ENCODE assay signal across 15 cellular contexts in genomic region chr21:45209046-45209445, GRCh38.
A peak's percentile ranks its signal among the peaks of the same experiment; 100 is the strongest.
DNase-seq lines count a peak whose midpoint lies in the region; ATAC-seq, FAIRE-seq and TF ChIP-seq lines count a peak whose summit lies in the region.
"Had no signal": no experiment of that assay in that cellular context is flagged by ENCODE, and none has a peak within 500 bp of the region (broad histone marks: within the 10 kb centered on the region; RNA-seq: fewer than 3 reads in every experiment).

No MANE protein-coding gene starts in this region.

- peak; percentile 4 for FAIRE-seq in endothelial cell of umbilical vein (lab: Jason Lieb, UNC)
- FAIRE-seq: H1 had no signal

- H2AFZ ChIP-seq in endothelial cell of umbilical vein (ENCODE audit: low read depth, low read length): no peak overlapping the region

- no peaks in the 10 kb centered on the region for H3K27me3 Mint-ChIP-seq in T-cell

- H3K36me3 ChIP-seq in SJSA1: peaks cover 8% of the 10 kb centered on the region
- peaks cover 0 to 14% of the 10 kb centered on the region in 2 experiments for H3K36me3 ChIP-seq in endothelial cell of umbilical vein (ENCODE audit: control insufficient read depth in 2 of 2, extremely low read depth in 1 of 2, insufficient read depth in 2 of 2, low read length in 2 of 2)
- peaks cover 37% of the 10 kb centered on the region for H3K36me3 ChIP-seq in right atrium auricular region
- H3K36me3 ChIP-seq: thyroid gland had no signal

- DNase-seq in GM04504 (ENCODE audit: low read depth) (peak; percentile 24), SJSA1 (ENCODE audit: low read depth in 1 of 2, low spot score in 2 of 2) (peak in 1 of 2 experiments; percentile 57), endothelial cell of umbilical vein (ENCODE audit: low read depth, low spot score) (no peak), T-cell (no peak), right atrium auricular region (ENCODE audit: low spot score) (no peak)
- no peak for DNase-seq in stimulated activated effector memory CD8-positive, alpha-beta T cell treated with anti-CD3 and anti-CD28 coated beads, Interleukin-12 subunit alpha, Interleukin-12 subunit beta, amount 100 ng/mL, for 72 hours (ENCODE audit: low spot score in 2 of 2)
- DNase-seq: heart left ventricle, NCI-H524 treated with DMSO at 0.1 percent for 48 hours, SHP77 treated with DMSO at 0.1 percent for 48 hours, thyroid gland had no signal

- no peak for TF ChIP-seq POLR2A in endothelial cell of umbilical vein (IDR thresholded peaks at IDR 0.05; ENCODE audit: low read depth, low read length)

- H3K9me3 ChIP-seq in SJSA1 (replicated peaks): no peaks in the 10 kb centered on the region
- H3K9me3 ChIP-seq in endothelial cell of umbilical vein (replicated peaks; ENCODE audit: control insufficient read depth, insufficient read depth, low read length): no peaks in the 10 kb centered on the region
- no peaks in the 10 kb centered on the region for H3K9me3 ChIP-seq in right atrium auricular region
- H3K9me3 ChIP-seq: thyroid gland had no signal

- H3K36me3 Mint-ChIP-seq in stimulated activated effector memory CD8-positive, alpha-beta T cell treated with anti-CD3 and anti-CD28 coated beads, Interleukin-12 subunit alpha, Interleukin-12 subunit beta, amount 100 ng/mL, for 72 hours: peaks cover 27% of the 10 kb centered on the region
- H3K36me3 Mint-ChIP-seq in T-cell: peaks cover 66% of the 10 kb centered on the region

- POLR2A ChIA-PET in endothelial cell of umbilical vein (lab: Charles Lee): no interaction called here
- POLR2A ChIA-PET in T-cell (lab: Charles Lee): no interaction called here

- dilution Hi-C loops in endothelial cell of umbilical vein (cut with MboI; ENCODE audit: extremely low pct_ligation_motif_present, low sequenced_read_pairs): no loop called here

- H4K20me1 ChIP-seq in endothelial cell of umbilical vein (replicated peaks; ENCODE audit: control insufficient read depth, extremely low read depth, insufficient read depth, low read length): no peaks in the 10 kb centered on the region

- H3K27ac Mint-ChIP-seq in stimulated activated effector memory CD8-positive, alpha-beta T cell treated with anti-CD3 and anti-CD28 coated beads, Interleukin-12 subunit alpha, Interleukin-12 subunit beta, amount 100 ng/mL, for 72 hours: peak overlapping the region; percentile 18
- H3K27ac Mint-ChIP-seq in T-cell: no peak overlapping the region
- H3K27ac Mint-ChIP-seq: nephron had no signal

- H3K4me1 Mint-ChIP-seq in stimulated activated effector memory CD8-positive, alpha-beta T cell treated with anti-CD3 and anti-CD28 coated beads, Interleukin-12 subunit alpha, Interleukin-12 subunit beta, amount 100 ng/mL, for 72 hours: peaks cover 32% of the 10 kb centered on the region
- peaks cover 8 to 30% (median 10%) of the 10 kb centered on the region in 3 donors for H3K4me1 Mint-ChIP-seq in T-cell
- H3K4me1 Mint-ChIP-seq: nephron had no signal

- no peak overlapping the region for H3K4me2 ChIP-seq in endothelial cell of umbilical vein (ENCODE audit: insufficient read depth, low read length)

- no peaks in the 10 kb centered on the region for H3K27me3 ChIP-seq in SJSA1 (replicated peaks)
- no peaks in the 10 kb centered on the region for H3K27me3 ChIP-seq in endothelial cell of umbilical vein (ENCODE audit: control insufficient read depth in 2 of 2, insufficient read depth in 2 of 2, low read length in 2 of 2)
- H3K27me3 ChIP-seq in right atrium auricular region: no peaks in the 10 kb centered on the region
- H3K27me3 ChIP-seq: heart left ventricle, thyroid gland had no signal

- CTCF ChIA-PET in endothelial cell of umbilical vein (lab: Charles Lee): interaction anchor here (0.6 to 2.5 kb wide), 4 partner anchors 9 to 69 kb away, joined by 3 to 7 read pairs (median 3); no protein-coding TSS in a partner anchor
- CTCF ChIA-PET in T-cell (lab: Charles Lee): no interaction called here

- H3K4me3 ChIP-seq in SJSA1 (no peak overlapping the region), endothelial cell of umbilical vein (replicated peaks in 1 of 3; ENCODE audit: insufficient read depth in 1 of 3, low read depth in 1 of 3, low read length in 3 of 3) (no peak overlapping the region), right atrium auricular region (no peak overlapping the region)
- H3K4me3 ChIP-seq: heart left ventricle, skin epidermis, thyroid gland had no signal

- no peak for ATAC-seq in stimulated activated effector memory CD8-positive, alpha-beta T cell treated with anti-CD3 and anti-CD28 coated beads, Interleukin-12 subunit alpha, Interleukin-12 subunit beta, amount 100 ng/mL, for 72 hours
- ATAC-seq in GM18870 (IDR thresholded peaks at IDR 0.05; ENCODE audit: unreplicated experiment) (no peak), HG02870 (IDR thresholded peaks at IDR 0.05; ENCODE audit: unreplicated experiment) (no peak), T-cell (replicated peaks in 1 of 4) (no peak)

- peak overlapping the region; percentile 3 for H3K4me3 Mint-ChIP-seq in stimulated activated effector memory CD8-positive, alpha-beta T cell treated with anti-CD3 and anti-CD28 coated beads, Interleukin-12 subunit alpha, Interleukin-12 subunit beta, amount 100 ng/mL, for 72 hours
- H3K4me3 Mint-ChIP-seq in T-cell: no peak overlapping the region
- H3K4me3 Mint-ChIP-seq: nephron had no signal

- H3K9me1 ChIP-seq in endothelial cell of umbilical vein (replicated peaks; ENCODE audit: control insufficient read depth, extremely low read depth, insufficient read depth, low read length): no peaks in the 10 kb centered on the region

- H3K4me1 ChIP-seq in SJSA1 (replicated peaks) (peaks cover 14% of the 10 kb centered on the region), endothelial cell of umbilical vein (ENCODE audit: control insufficient read depth, extremely low read depth, insufficient read depth, low read length) (no peaks in the 10 kb centered on the region), right atrium auricular region (no peaks in the 10 kb centered on the region)
- H3K4me1 ChIP-seq: thyroid gland had no signal

- TF ChIP-seq CTCF in endothelial cell of umbilical vein (IDR thresholded peaks at IDR 0.05; ENCODE audit: extremely low read depth in 1 of 2, insufficient read depth in 1 of 2, low read depth in 1 of 2, low read length in 2 of 2) (no peak), right atrium auricular region (IDR thresholded peaks at IDR 0.05) (no peak)

- BruUV-seq in endothelial cell of umbilical vein (replicated peaks; lab: Mats Ljungman, UMichigan): no TSS peak

- intact Hi-C loops in endothelial cell of umbilical vein (cut with micrococcal nuclease): no loop called here

- no peaks in the 10 kb centered on the region for H3K79me2 ChIP-seq in endothelial cell of umbilical vein (ENCODE audit: control insufficient read depth, insufficient read depth, low read length)

- peak overlapping the region; percentile 41 for H3K27ac ChIP-seq in SJSA1
- H3K27ac ChIP-seq in endothelial cell of umbilical vein (ENCODE audit: insufficient read depth, low read depth, low read length): no peak overlapping the region
- no peak overlapping the region for H3K27ac ChIP-seq in right atrium auricular region
- H3K27ac ChIP-seq: heart left ventricle, skin epidermis, thyroid gland had no signal

- no peaks in the 10 kb centered on the region for H3K9me3 Mint-ChIP-seq in stimulated activated effector memory CD8-positive, alpha-beta T cell treated with anti-CD3 and anti-CD28 coated beads, Interleukin-12 subunit alpha, Interleukin-12 subunit beta, amount 100 ng/mL, for 72 hours
- H3K9me3 Mint-ChIP-seq in T-cell: no peaks in the 10 kb centered on the region
- H3K9me3 Mint-ChIP-seq: nephron had no signal

- H3K9ac ChIP-seq in endothelial cell of umbilical vein (replicated peaks; ENCODE audit: extremely low read depth, insufficient read depth, low read length): no peak overlapping the region

TF ChIP-seq in endothelial cell of umbilical vein, 7 proteins besides CTCF, POLR2A, EP300 and RAD21:
- no peak for TF ChIP-seq FOS (IDR thresholded peaks at IDR 0.05; ENCODE audit: borderline replicate concordance, insufficient read depth, low read length)
- TF ChIP-seq EZH2 (IDR thresholded peaks at IDR 0.05; ENCODE audit: borderline replicate concordance, low read depth, low read length, severe bottlenecking): no peak
- TF ChIP-seq JUN (IDR thresholded peaks at IDR 0.05; ENCODE audit: borderline replicate concordance, insufficient read depth, insufficient read length, low read depth): peak; percentile 59
- TF ChIP-seq POLR2AphosphoS5 (IDR thresholded peaks at IDR 0.05; ENCODE audit: insufficient read depth, low read depth, low read length): no peak
- TF ChIP-seq GATA2 (IDR thresholded peaks at IDR 0.05; ENCODE audit: insufficient read depth, insufficient read length, low read depth, low read length): no peak
- no peak for TF ChIP-seq MYC (IDR thresholded peaks at IDR 0.05; ENCODE audit: low read depth, low read length)
- TF ChIP-seq, protein P1, sequence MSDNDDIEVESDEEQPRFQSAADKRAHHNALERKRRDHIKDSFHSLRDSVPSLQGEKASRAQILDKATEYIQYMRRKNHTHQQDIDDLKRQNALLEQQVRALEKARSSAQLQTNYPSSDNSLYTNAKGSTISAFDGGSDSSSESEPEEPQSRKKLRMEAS (IDR thresholded peaks at IDR 0.05; ENCODE audit: insufficient read depth, insufficient read length): no peak
TF ChIP-seq in endothelial cell of umbilical vein: peak in this region for 1.
